In genomic region chr15:22955544-22956085, GRCh38 we compare ENCODE assay signal across 22 cellular contexts. TPM values are rescaled to one million over a fixed set of nuclear protein-coding genes. Genes with fewer than 3 reads are reported as not detected.
A peak's percentile ranks its signal among the peaks of the same experiment; 100 is the strongest.
DNase-seq lines count a peak whose midpoint lies in the region; FAIRE-seq and TF ChIP-seq lines count a peak whose summit lies in the region.
"Had no signal": no experiment of that assay in that cellular context is flagged by ENCODE, and none has a peak within 500 bp of the region (broad histone marks: within the 10 kb centered on the region; RNA-seq: fewer than 3 reads in every experiment).

No MANE protein-coding gene starts in this region.

- FAIRE-seq in H54 (lab: Jason Lieb, UNC) = no peak

- no peaks in the 10 kb centered on the region for H3K9me3 ChIP-seq in BLaER1
- H3K9me3 ChIP-seq: psoas muscle, tibial nerve had no signal

- H3K27ac Mint-ChIP-seq in progenitor cell of endocrine pancreas = peak overlapping the region; percentile 71
- H3K27ac Mint-ChIP-seq: activated CD8-positive, alpha-beta T cell treated with anti-CD3 and anti-CD28 coated beads, Interleukin-2, amount 10 ng/mL, durations not matched to agents 7 days and 5 days; activated naive CD4-positive, alpha-beta T cell treated with anti-CD3 and anti-CD28 coated beads, Interleukin-2, amount 50 U/mL, for 24 hours; naive thymus-derived CD4-positive, alpha-beta T cell; stimulated activated effector memory CD8-positive, alpha-beta T cell treated with anti-CD3 and anti-CD28 coated beads, Interleukin-12 subunit alpha, Interleukin-12 subunit beta, amount 100 ng/mL, for 72 hours had no signal

- no peak overlapping the region for H3K4me3 Mint-ChIP-seq in progenitor cell of endocrine pancreas (ENCODE audit: low read depth)
- H3K4me3 Mint-ChIP-seq: activated CD8-positive, alpha-beta T cell treated with anti-CD3 and anti-CD28 coated beads, Interleukin-2, amount 10 ng/mL, durations not matched to agents 7 days and 5 days; activated naive CD4-positive, alpha-beta T cell treated with anti-CD3 and anti-CD28 coated beads, Interleukin-2, amount 50 U/mL, for 24 hours; activated T-cell treated with anti-CD3 and anti-CD28 coated beads, Interleukin-2, amount 50 U/mL, for 4 hours; naive thymus-derived CD4-positive, alpha-beta T cell; stimulated activated effector memory CD8-positive, alpha-beta T cell treated with anti-CD3 and anti-CD28 coated beads, Interleukin-12 subunit alpha, Interleukin-12 subunit beta, amount 100 ng/mL, for 72 hours had no signal

- H3K27ac ChIP-seq in BLaER1 (peak overlapping the region; percentile 91), dorsolateral prefrontal cortex (peak overlapping the region in 52 of 59 donors; percentile 4 to 90 (median 72))
- H3K27ac ChIP-seq: brain microvascular endothelial cell, GM23248, PC-9, psoas muscle, WERI-Rb-1 had no signal

- H3K4me2 ChIP-seq in BLaER1 = peak overlapping the region; percentile 98
- H3K4me2 ChIP-seq: PC-9 had no signal

- TF ChIP-seq POLR2A in NB4 (IDR thresholded peaks at IDR 0.05; ENCODE audit: extremely low read depth, insufficient read length) (no peak), H54 (IDR thresholded peaks at IDR 0.05; ENCODE audit: low read depth, low read length) (no peak)

- H4K20me1 ChIP-seq in BLaER1 = peaks cover 51% of the 10 kb centered on the region

- no peak for TF ChIP-seq CTCF in NB4 (IDR thresholded peaks at IDR 0.05; ENCODE audit: low read depth, low read length)
- no peak for TF ChIP-seq CTCF in dorsolateral prefrontal cortex (IDR thresholded peaks at IDR 0.05 in 54 of 56, conservative IDR thresholded peaks at IDR 0.05 in 2 of 56; ENCODE audit: low read depth in 1 of 56, partially characterized antibody in 56 of 56)
- no peak for TF ChIP-seq CTCF in progenitor cell of endocrine pancreas (IDR thresholded peaks at IDR 0.05; ENCODE audit: unreplicated experiment)

- DNase-seq in NB4 (ENCODE audit: low read depth) (peak; percentile 22), dorsolateral prefrontal cortex (no peak), progenitor cell of endocrine pancreas (ENCODE audit: low spot score, unreplicated experiment) (no peak), H54 (ENCODE audit: insufficient read length, low spot score) (no peak), ACHN (no peak), SKM-1 treated with dmso at 0.1 percent for 144 hours (lab: John Stamatoyannopoulos, UW; ENCODE audit: unreplicated experiment) (no peak), GF-D8 (lab: John Stamatoyannopoulos, UW) (no peak)
- DNase-seq: activated CD8-positive, alpha-beta T cell treated with anti-CD3 and anti-CD28 coated beads, Interleukin-2, amount 10 ng/mL, durations not matched to agents 7 days and 5 days; activated T-cell treated with anti-CD3 and anti-CD28 coated beads, Interleukin-2, amount 50 U/mL, for 4 hours; GM23248; naive thymus-derived CD4-positive, alpha-beta T cell; NCI-H748 treated with DMSO at 0.1 percent for 48 hours; PC-9; SW 1271; WERI-Rb-1 had no signal

- no peaks in the 10 kb centered on the region for H3K27me3 Mint-ChIP-seq in progenitor cell of endocrine pancreas
- H3K27me3 Mint-ChIP-seq: activated naive CD4-positive, alpha-beta T cell treated with anti-CD3 and anti-CD28 coated beads, Interleukin-2, amount 50 U/mL, for 24 hours; naive thymus-derived CD4-positive, alpha-beta T cell had no signal

- intact Hi-C loops in dorsolateral prefrontal cortex (cut with DNase I) = no loop called here

- peak overlapping the region; percentile 44 for H3K4me3 ChIP-seq in BLaER1
- no peak overlapping the region for H3K4me3 ChIP-seq in NB4 (ENCODE audit: low read depth, low read length)
- no peak overlapping the region for H3K4me3 ChIP-seq in dorsolateral prefrontal cortex
- H3K4me3 ChIP-seq: GM23248, lung, PC-9, psoas muscle, tibial nerve had no signal

- peak overlapping the region; percentile 77 for H3K9ac ChIP-seq in BLaER1
- H3K9ac ChIP-seq: GM23248 had no signal

- peaks cover 100% of the 10 kb centered on the region for H3K4me1 ChIP-seq in BLaER1

- H3K36me3 Mint-ChIP-seq in progenitor cell of endocrine pancreas (ENCODE audit: insufficient read depth) = peaks cover 3% of the 10 kb centered on the region
- H3K36me3 Mint-ChIP-seq: activated naive CD4-positive, alpha-beta T cell treated with anti-CD3 and anti-CD28 coated beads, Interleukin-2, amount 50 U/mL, for 24 hours; naive thymus-derived CD4-positive, alpha-beta T cell; stimulated activated effector memory CD8-positive, alpha-beta T cell treated with anti-CD3 and anti-CD28 coated beads, Interleukin-12 subunit alpha, Interleukin-12 subunit beta, amount 100 ng/mL, for 72 hours had no signal

- peaks cover 27% of the 10 kb centered on the region for H3K4me1 Mint-ChIP-seq in progenitor cell of endocrine pancreas (ENCODE audit: low read depth)
- H3K4me1 Mint-ChIP-seq: activated naive CD4-positive, alpha-beta T cell treated with anti-CD3 and anti-CD28 coated beads, Interleukin-2, amount 50 U/mL, for 24 hours had no signal

- no peaks in the 10 kb centered on the region for H3K9me3 Mint-ChIP-seq in progenitor cell of endocrine pancreas (ENCODE audit: low read depth)
- H3K9me3 Mint-ChIP-seq: activated naive CD4-positive, alpha-beta T cell treated with anti-CD3 and anti-CD28 coated beads, Interleukin-2, amount 50 U/mL, for 24 hours; activated T-cell treated with anti-CD3 and anti-CD28 coated beads, Interleukin-2, amount 50 U/mL, for 4 hours; naive thymus-derived CD4-positive, alpha-beta T cell; stimulated activated effector memory CD8-positive, alpha-beta T cell treated with anti-CD3 and anti-CD28 coated beads, Interleukin-12 subunit alpha, Interleukin-12 subunit beta, amount 100 ng/mL, for 72 hours had no signal

- no peaks in the 10 kb centered on the region for H3K27me3 ChIP-seq in BLaER1
- H3K27me3 ChIP-seq in dorsolateral prefrontal cortex = no peaks in the 10 kb centered on the region
- H3K27me3 ChIP-seq: brain microvascular endothelial cell, tibial nerve had no signal

- in situ Hi-C loops in ACHN (cut with HindIII; ENCODE audit: low pct_ligation_motif_present, low pct_unique_long_range_greater_than_20kb, low sequenced_read_pairs) = no loop called here

- H3K36me3 ChIP-seq in BLaER1 = no peaks in the 10 kb centered on the region
- H3K36me3 ChIP-seq: brain microvascular endothelial cell, WERI-Rb-1 had no signal

RNA-seq across cellular contexts. Expression of gene CYFIP1, which starts 24.6 kb away (rescaled TPM):
- 100 to 1,000 TPM in 18 of 120 experiments, 10 to 100 TPM in 102; 46.3 to 138 (median 84.8) TPM for total RNA-seq in dorsolateral prefrontal cortex
- total RNA-seq in progenitor cell of endocrine pancreas = 169 and 175 TPM in 2 replicates
